12 cellular contexts compared by ENCODE assay signal in the genomic region with DNA sequence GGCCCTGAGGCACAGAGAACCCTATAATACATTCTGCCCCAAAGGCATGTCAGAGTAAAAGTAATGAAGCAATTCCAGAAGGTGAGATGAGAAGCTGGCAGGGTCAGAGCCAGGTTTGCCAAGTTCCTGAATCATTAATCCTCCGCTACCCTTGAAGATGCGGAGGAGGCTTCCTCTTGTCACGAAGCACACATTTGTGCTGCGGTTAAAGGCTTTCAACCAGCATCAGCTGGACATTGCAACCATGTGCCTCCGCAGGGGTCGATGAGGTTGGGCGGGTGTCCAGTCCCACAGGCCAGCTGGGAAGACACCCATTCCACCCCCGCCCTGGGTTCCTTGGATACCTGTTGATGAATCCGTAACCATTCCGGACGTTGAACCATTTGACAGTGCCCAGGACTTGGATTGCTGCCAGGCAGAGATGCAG. TPM values are rescaled to one million over a fixed set of nuclear protein-coding genes. Genes with fewer than 3 reads are reported as not detected.
DNase-seq lines count a peak whose midpoint lies in the region; ATAC-seq and TF ChIP-seq lines count a peak whose summit lies in the region.
"Had no signal": no experiment of that assay in that cellular context is flagged by ENCODE, and none has a peak within 500 bp of the region (broad histone marks: within the 10 kb centered on the region; RNA-seq: fewer than 3 reads in every experiment).

No MANE protein-coding gene starts in this region.

- no peak for TF ChIP-seq POLR2A in breast epithelium (IDR thresholded peaks at IDR 0.05)

- H3K27ac ChIP-seq in C4-2B (peak overlapping the region; percentile 10; the same call in 1 of the 2 replicates), breast epithelium (peak overlapping the region; percentile 63 to 71)
- H3K27ac ChIP-seq: spleen had no signal

- TF ChIP-seq CTCF in C4-2B (conservative IDR thresholded peaks at IDR 0.05) (no peak), breast epithelium (IDR thresholded peaks at IDR 0.05) (no peak)

- H3K27me3 ChIP-seq in breast epithelium: no peaks in the 10 kb centered on the region

- H3K9me3 ChIP-seq in breast epithelium: no peaks in the 10 kb centered on the region
- H3K9me3 ChIP-seq: spleen had no signal

- peaks cover 10 to 13% (median 13%) of the 10 kb centered on the region in 3 donors for H3K4me1 Mint-ChIP-seq in IgD-negative memory B cell

- H3K36me3 Mint-ChIP-seq in IgD-negative memory B cell: no peaks in the 10 kb centered on the region
- H3K36me3 Mint-ChIP-seq: activated naive CD4-positive, alpha-beta T cell treated with anti-CD3 and anti-CD28 coated beads, Interleukin-2, amount 50 U/mL, for 24 hours had no signal

- H3K4me3 Mint-ChIP-seq in IgD-negative memory B cell: peak overlapping the region in 3 of 4 donors; percentile 50 to 68 (median 51)

- no peaks in the 10 kb centered on the region for H3K9me3 Mint-ChIP-seq in IgD-negative memory B cell
- H3K9me3 Mint-ChIP-seq: activated B cell treated with CpG ODN at 0.5 μM for 24 hours; activated naive CD4-positive, alpha-beta T cell treated with anti-CD3 and anti-CD28 coated beads, Interleukin-2, amount 50 U/mL, for 24 hours had no signal

- H3K27ac Mint-ChIP-seq in IgD-negative memory B cell: peak overlapping the region in 1 of 3 donors; percentile 68
- H3K27ac Mint-ChIP-seq: activated B cell treated with CpG ODN at 0.5 μM for 24 hours; activated naive CD4-positive, alpha-beta T cell treated with anti-CD3 and anti-CD28 coated beads, Interleukin-2, amount 50 U/mL, for 24 hours had no signal

- DNase-seq in breast epithelium (ENCODE audit: low spot score in 2 of 2): no peak
- DNase-seq in myocyte (ENCODE audit: low read depth): peak; percentile 88
- DNase-seq in DMS153 (lab: John Stamatoyannopoulos, UW): no peak
- DNase-seq in OCI-M2 (lab: John Stamatoyannopoulos, UW; ENCODE audit: unreplicated experiment): no peak
- DNase-seq in NCI-H146 (lab: John Stamatoyannopoulos, UW): no peak
- DNase-seq: activated B cell treated with CpG ODN at 0.5 μM for 24 hours, left cardiac atrium, spleen had no signal

- H3K27me3 Mint-ChIP-seq in IgD-negative memory B cell: peaks cover 24% of the 10 kb centered on the region

- no peaks in the 10 kb centered on the region for H3K36me3 ChIP-seq in breast epithelium
- H3K36me3 ChIP-seq: spleen had no signal

- H3K4me3 ChIP-seq in breast epithelium: peak overlapping the region in 1 of 3 donors; percentile 15

- peaks cover 4% of the 10 kb centered on the region in 2 donors for H3K4me1 ChIP-seq in breast epithelium

- intact Hi-C loops in breast epithelium (cut with DNase I; ENCODE audit: low total_unique reads): no loop called here

- ATAC-seq in HG02885 (IDR thresholded peaks at IDR 0.05; ENCODE audit: poor library complexity, unreplicated experiment): no peak

RNA-seq across cellular contexts. Expression of a gene that starts 1.3 kb away (rescaled TPM):
- not detected for polyA plus RNA-seq in IgD-negative memory B cell
- total RNA-seq in breast epithelium (1 to 10 TPM; 2.6 to 3.0 (median 2.9) TPM), myocyte (4.1 and 9.6 TPM in 2 replicates)
- 0.37 TPM for polyA plus RNA-seq in myocyte (2012)

RNA-seq across cellular contexts. Expression of a gene that starts 11.6 kb away (rescaled TPM):
- not detected for polyA plus RNA-seq in IgD-negative memory B cell
- total RNA-seq in breast epithelium (10 to 100 TPM in 1 of 3 donors, 1 to 10 TPM in 2; 2.6 to 32.5 (median 3.5) TPM), myocyte (20.0 and 28.3 TPM in 2 replicates)
- 0.82 TPM for polyA plus RNA-seq in myocyte (2012)
- total RNA-seq: activated B cell treated with CpG ODN at 0.5 μM for 24 hours had no signal

RNA-seq across cellular contexts. Expression of a gene that starts 14.3 kb away (rescaled TPM):
- polyA plus RNA-seq in IgD-negative memory B cell: 221 TPM
- total RNA-seq in breast epithelium (100 to 1,000 TPM; 151 to 172 (median 163) TPM), myocyte (510 and 518 TPM in 2 replicates)
- polyA plus RNA-seq in myocyte (2012): 606 TPM

RNA-seq across cellular contexts. Expression of a gene that starts 22.0 kb away (rescaled TPM):
- polyA plus RNA-seq in IgD-negative memory B cell: 128 TPM
- total RNA-seq in breast epithelium (100 to 1,000 TPM in 1 of 3 donors, 10 to 100 TPM in 2; 77.3 to 109 (median 84.2) TPM), myocyte (92.2 and 95.8 TPM in 2 replicates)
- polyA plus RNA-seq in myocyte (2012): 73.7 TPM

RNA-seq across cellular contexts. Expression of a gene that starts 30.9 kb away (rescaled TPM):
- 1.2 TPM for polyA plus RNA-seq in IgD-negative memory B cell
- total RNA-seq in breast epithelium (10 to 100 TPM in 2 of 3 donors, 1 to 10 TPM in 1; 5.4 to 95.9 (median 60.0) TPM), myocyte (not detected in 2 replicates)
- polyA plus RNA-seq in myocyte (2012): not detected
